8 cellular contexts compared by ENCODE assay signal in the genomic region with DNA sequence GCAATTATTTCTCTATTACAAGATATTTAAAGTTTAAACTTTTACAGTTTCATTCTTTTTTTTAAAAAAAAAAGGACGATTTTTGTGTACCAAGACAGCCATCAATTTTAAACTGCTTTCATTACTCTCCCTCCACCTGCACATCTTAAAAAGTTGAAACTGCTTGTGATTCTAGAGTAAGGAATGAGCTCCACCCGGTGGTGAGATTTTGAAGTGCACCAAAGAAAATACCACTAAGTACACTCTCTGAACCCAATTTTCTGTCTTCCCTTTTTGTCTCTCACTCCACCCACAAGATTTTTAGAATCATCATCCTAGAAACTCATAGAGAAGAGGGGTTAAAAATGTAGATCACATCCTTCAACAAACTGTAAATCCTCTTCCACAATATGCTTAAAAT.
DNase-seq lines count a peak whose midpoint lies in the region; ATAC-seq and TF ChIP-seq lines count a peak whose summit lies in the region.

No MANE protein-coding gene starts in this region.

- POLR2A ChIA-PET in GM10248 (lab: Yijun Ruan, JAX), result no interaction called here

- intact Hi-C loops in sciatic nerve (cut with DNase I), result no loop called here

- TF ChIP-seq CTCF in GM10248 (IDR thresholded peaks at IDR 0.05; ENCODE audit: control extremely low read depth, extremely low read depth, low read depth, missing control alignments), result peak; percentile 45

- ATAC-seq in HG03342 (IDR thresholded peaks at IDR 0.05; ENCODE audit: unreplicated experiment), result peak; percentile 86
- no peak for ATAC-seq in sciatic nerve
- no peak for ATAC-seq in HG03039 (IDR thresholded peaks at IDR 0.05; ENCODE audit: unreplicated experiment)

- DNase-seq in A172 (ENCODE audit: low spot score) (peak; percentile 5), GM10248 (ENCODE audit: extremely low spot score) (peak; percentile 40), NOMO-1 treated with dmso at 0.1 percent for 144 hours (lab: John Stamatoyannopoulos, UW; ENCODE audit: unreplicated experiment) (peak; percentile 22), glomerular visceral epithelial cell (ENCODE audit: extremely low spot score) (peak; percentile 43), sciatic nerve (ENCODE audit: low spot score) (peak; percentile 76)
- DNase-seq in activated naive CD4-positive, alpha-beta T cell treated with Interleukin-2 at 50 U/mL for 16 hours, result peak; percentile 16

- CTCF ChIA-PET in GM10248 (lab: Yijun Ruan, JAX), result interaction anchor here (0.9 to 2.1 kb wide), 8 partner anchors 9 to 272 kb away, joined by 3 to 12 read pairs (median 3); no protein-coding TSS in a partner anchor

Comparison
In these comparisons a context has a peak if more than half of its experiments do, and no peak if none do; other contexts are left out.
1. DNase-seq: peak in every context shown above with its lines; median percentile 76 in sciatic nerve; 43 in glomerular visceral epithelial cell; 40 in GM10248; 22 in NOMO-1 treated with dmso at 0.1 percent for 144 hours; 16 in activated naive CD4-positive, alpha-beta T cell treated with Interleukin-2 at 50 U/mL for 16 hours; 5 in A172.